In genomic region chr12:53079226-53080117, GRCh38 we compare ENCODE assay signal across 8 cellular contexts. TPM values are rescaled to one million over a fixed set of nuclear protein-coding genes. Genes with fewer than 3 reads are reported as not detected.
A peak's percentile ranks its signal among the peaks of the same experiment; 100 is the strongest.
DNase-seq lines count a peak whose midpoint lies in the region; TF ChIP-seq lines count a peak whose summit lies in the region.

SPRYD3 (minus strand) TSS chr12:53079390; CDS start chr12:53079333, 57 bp downstream.

- no peak within 1 kb of the TSS for H4K8ac ChIP-seq in H9 (replicated peaks; ENCODE audit: insufficient read length, low read depth, low read length)

- H4K91ac ChIP-seq in H9 (ENCODE audit: insufficient read length, low read depth, low read length), result no peak within 1 kb of the TSS

- H3K27ac ChIP-seq in H9 (ENCODE audit: insufficient read length, low read depth, low read length), result no peak within 1 kb of the TSS
- peak within 1 kb of the TSS; percentile 90 for H3K27ac ChIP-seq in stomach smooth muscle (ENCODE audit: low read length)

- peak within 1 kb of the TSS; percentile 65 for H3K4me3 ChIP-seq in MG63
- H3K4me3 ChIP-seq in fibroblast of the aortic adventitia (ENCODE audit: low read depth, low read length), result peak within 1 kb of the TSS; percentile 78
- peak within 1 kb of the TSS; percentile 85 to 87 for H3K4me3 ChIP-seq in stomach smooth muscle (ENCODE audit: low read length in 2 of 2)

- H3K27me3 Mint-ChIP-seq in H9 (ENCODE audit: low read depth) (peaks cover 45% of the 10 kb centered on the region), neural crest cell (ENCODE audit: low read depth) (peaks cover 3% of the 10 kb centered on the region)

- H4K20me1 ChIP-seq in H9 (ENCODE audit: control insufficient read depth, insufficient read depth, insufficient read length), result no peaks in the 10 kb centered on the region

- no peak within 1 kb of the TSS for H2BK12ac ChIP-seq in H9 (ENCODE audit: insufficient read length, low read depth, low read length)

- H3K36me3 ChIP-seq in MG63 (peaks cover 8% of the 10 kb centered on the region), stomach smooth muscle (ENCODE audit: control insufficient read depth in 2 of 2, insufficient read depth in 2 of 2, low read length in 2 of 2) (peaks cover 18 to 20% of the 10 kb centered on the region in 2 donors)

- peak within 1 kb of the TSS; percentile 2 for H3K9ac ChIP-seq in H9 (ENCODE audit: extremely low read depth, insufficient read length, low read length)
- H3K9ac ChIP-seq in stomach smooth muscle (ENCODE audit: low read length in 2 of 2), result peak within 1 kb of the TSS; percentile 84 to 86

- H3K27me3 ChIP-seq in H9 (ENCODE audit: insufficient read depth, low read length), result no peaks in the 10 kb centered on the region
- H3K27me3 ChIP-seq in MG63, result no peaks in the 10 kb centered on the region
- no peaks in the 10 kb centered on the region for H3K27me3 ChIP-seq in stomach smooth muscle (ENCODE audit: control insufficient read depth in 1 of 2, insufficient read depth in 2 of 2, low read length in 2 of 2)

- H3K23ac ChIP-seq in H9 (ENCODE audit: insufficient read length, low read depth, low read length), result no peak within 1 kb of the TSS

- peak within 1 kb of the TSS; percentile 28 for H3K18ac ChIP-seq in H9 (ENCODE audit: insufficient read length, low read depth, low read length)

- no peak within 1 kb of the TSS for H2BK15ac ChIP-seq in H9 (ENCODE audit: low read depth, low read length)

- no peak within 1 kb of the TSS for H2AFZ ChIP-seq in H9 (ENCODE audit: low read length)

- H3K23me2 ChIP-seq in H9 (ENCODE audit: insufficient read length, low read depth, low read length, poor library complexity, severe bottlenecking), result no peaks in the 10 kb centered on the region

- H3K4me3 Mint-ChIP-seq in H9 (peak within 1 kb of the TSS; percentile 78 to 88), neural crest cell (peak within 1 kb of the TSS; percentile 87)

- H3K9me3 Mint-ChIP-seq in H9 (peaks cover 0 to 2% of the 10 kb centered on the region in 2 experiments; a peak in 1 of 5 replicates), neural crest cell (peaks cover 2% of the 10 kb centered on the region)

- H2AK5ac ChIP-seq in H9 (ENCODE audit: insufficient read length, low read length), result no peak within 1 kb of the TSS

- DNase-seq in ELR (ENCODE audit: low read depth) (peak; percentile 97), H9 (peak; percentile 100), MG63 (peak; percentile 99), SHP77 treated with DMSO at 0.1 percent for 48 hours (lab: John Stamatoyannopoulos, UW) (peak; percentile 86), fibroblast of the aortic adventitia (ENCODE audit: low read depth) (peak; percentile 96), neural crest cell (ENCODE audit: low read depth, low spot score) (peak; percentile 98)
- DNase-seq in activated effector memory CD4-positive, alpha-beta T cell treated with anti-CD3 and anti-CD28 coated beads, Interleukin-2, amount 50 U/mL, for 16 hours, result peak; percentile 98

- H2BK20ac ChIP-seq in H9 (ENCODE audit: low read depth, low read length, poor library complexity, severe bottlenecking), result no peak within 1 kb of the TSS

- no peak within 1 kb of the TSS for H2BK5ac ChIP-seq in H9 (ENCODE audit: insufficient read length, low read length)

- no CpG with 5 or more reads among the region's 67 CpGs for WGBS in H9 (ENCODE audit: extremely low coverage, insufficient read length, low lambda C conversion rate)

- peaks cover 3 to 23% (median 14%) of the 10 kb centered on the region in 3 experiments for H3K36me3 Mint-ChIP-seq in H9 (ENCODE audit: insufficient read depth in 1 of 3, low read depth in 3 of 3)
- peaks cover 5% of the 10 kb centered on the region for H3K36me3 Mint-ChIP-seq in neural crest cell (ENCODE audit: low read depth)

- H3K27ac Mint-ChIP-seq in H9 (peak within 1 kb of the TSS; percentile 87 to 93 (median 89); a peak in 6 of 7 replicates), neural crest cell (ENCODE audit: unreplicated experiment) (peak within 1 kb of the TSS; percentile 65)

- H3K4me1 Mint-ChIP-seq in H9 (peaks cover 9 to 13% of the 10 kb centered on the region in 2 experiments), neural crest cell (peaks cover 33% of the 10 kb centered on the region)

- H3K56ac ChIP-seq in H9 (ENCODE audit: insufficient read length, low read depth, low read length), result no peak within 1 kb of the TSS

- peaks cover 2% of the 10 kb centered on the region; the same call in 1 of the 2 replicates for H3K4me1 ChIP-seq in H9 (ENCODE audit: insufficient read depth, low read length)
- peaks cover 29% of the 10 kb centered on the region for H3K4me1 ChIP-seq in stomach smooth muscle (ENCODE audit: control insufficient read depth, insufficient read depth, low read length)

- no peaks in the 10 kb centered on the region for H3K79me2 ChIP-seq in H9 (ENCODE audit: insufficient read depth, low read length)

- no peak within 1 kb of the TSS for H3K4ac ChIP-seq in H9 (ENCODE audit: low read depth, low read length)

- H4K5ac ChIP-seq in H9 (ENCODE audit: insufficient read length, low read depth, low read length), result no peak within 1 kb of the TSS

- H3K4me2 ChIP-seq in H9 (ENCODE audit: insufficient read depth, insufficient read length, low read length), result peak within 1 kb of the TSS; percentile 79

- no peak within 1 kb of the TSS for H2BK120ac ChIP-seq in H9 (ENCODE audit: low read depth, low read length, poor library complexity, severe bottlenecking)

- H3T11ph ChIP-seq in H9 (ENCODE audit: low read length), result no peak within 1 kb of the TSS

- H3K9me3 ChIP-seq in H9 (ENCODE audit: control insufficient read depth, low read depth, low read length) (no peaks in the 10 kb centered on the region), MG63 (peaks cover 2% of the 10 kb centered on the region; the same call in 1 of the 2 replicates), stomach smooth muscle (ENCODE audit: control insufficient read depth in 2 of 2, low read length in 2 of 2) (no peaks in the 10 kb centered on the region)

- no peak within 1 kb of the TSS for H3K14ac ChIP-seq in H9 (ENCODE audit: insufficient read depth, low read length)

- no peaks in the 10 kb centered on the region for H3K79me1 ChIP-seq in H9 (ENCODE audit: insufficient read depth, low read depth, low read length, poor library complexity, severe bottlenecking)

- TF ChIP-seq CTCF in H9 (conservative IDR thresholded peaks at IDR 0.05) (no peak), fibroblast of the aortic adventitia (IDR thresholded peaks at IDR 0.05; ENCODE audit: insufficient read depth, low read length) (no peak), neural crest cell (conservative IDR thresholded peaks at IDR 0.05) (no peak)

RNA-seq across cellular contexts. Expression of gene SPRYD3, which starts in this region (rescaled TPM):
- total RNA-seq in H9 (2021) (5.8 and 6.5 TPM in 2 replicates), fibroblast of the aortic adventitia (ENCODE audit: low replicate concordance) (27.1 and 33.0 TPM in 2 replicates), neural crest cell (8.8 and 11.2 TPM in 2 replicates)
- total RNA-seq in MG63 (2014; rRNA removed; shearing (Covaris generic); ENCODE audit: low replicate concordance), result 22.1 and 23.9 TPM in 2 replicates
